ENCODE assay signal across 1 cellular context in genomic region chr7:106070567-106071254, GRCh38.
TF ChIP-seq lines count a peak whose summit lies in the region.

No MANE protein-coding gene starts in this region.

TF ChIP-seq in HEK293, 187 proteins besides CTCF, POLR2A, EP300 and RAD21 (continued from another document):
- TF ChIP-seq ZNF121 (tag by site-specific recombination; IDR thresholded peaks at IDR 0.05) (peak; percentile 99), ZNF354C (tag by site-specific recombination; IDR thresholded peaks at IDR 0.05; ENCODE audit: borderline replicate concordance, low read depth) (no peak), ZNF596 (tag by site-specific recombination; IDR thresholded peaks at IDR 0.05) (no peak), ZNF660 (tag by site-specific recombination; IDR thresholded peaks at IDR 0.05) (no peak), OSR2 (tag by site-specific recombination; IDR thresholded peaks at IDR 0.05) (peak; percentile 19; the same call in 1 of the 2 replicates), PRDM6 (tag by site-specific recombination; IDR thresholded peaks at IDR 0.05) (no peak), ZNF214 (tag by site-specific recombination; IDR thresholded peaks at IDR 0.05; ENCODE audit: borderline replicate concordance) (no peak), ZNF16 (tag by site-specific recombination; IDR thresholded peaks at IDR 0.05; ENCODE audit: low read depth) (no peak), ZNF777 (tag by site-specific recombination; IDR thresholded peaks at IDR 0.05; ENCODE audit: borderline replicate concordance) (no peak), ZNF560 (tag by site-specific recombination; IDR thresholded peaks at IDR 0.05; ENCODE audit: borderline replicate concordance) (no peak), FEZF1 (tag by site-specific recombination; IDR thresholded peaks at IDR 0.05) (peak; percentile 72), GFI1B (tag by site-specific recombination; IDR thresholded peaks at IDR 0.05) (no peak), ZNF692 (tag by site-specific recombination; IDR thresholded peaks at IDR 0.05) (peak; percentile 63), ZNF138 (tag by site-specific recombination; IDR thresholded peaks at IDR 0.05; ENCODE audit: borderline replicate concordance) (no peak), ZEB2 (tag by site-specific recombination; IDR thresholded peaks at IDR 0.05) (no peak), ZNF76 (tag by site-specific recombination; IDR thresholded peaks at IDR 0.05; ENCODE audit: borderline replicate concordance, low read depth) (no peak), ZNF518A (tag by site-specific recombination; conservative IDR thresholded peaks at IDR 0.05; ENCODE audit: low read depth) (no peak), ZNF837 (tag by site-specific recombination; IDR thresholded peaks at IDR 0.05) (no peak), ZNF24 (tag by site-specific recombination; IDR thresholded peaks at IDR 0.05) (no peak), ZNF335 (tag by site-specific recombination; conservative IDR thresholded peaks at IDR 0.05) (peak; percentile 31; the same call in 1 of the 2 replicates), ATF2 (tag by site-specific recombination; IDR thresholded peaks at IDR 0.05; ENCODE audit: low read depth) (no peak), TCF7L2 (IDR thresholded peaks at IDR 0.05; ENCODE audit: borderline replicate concordance, low read depth, low read length) (no peak), ZNF670 (tag by site-specific recombination; IDR thresholded peaks at IDR 0.05; ENCODE audit: low read depth) (no peak), ZNF501 (tag by site-specific recombination; IDR thresholded peaks at IDR 0.05) (no peak), ZNF211 (tag by site-specific recombination; IDR thresholded peaks at IDR 0.05; ENCODE audit: low read depth) (no peak), ZNF791 (tag by site-specific recombination; IDR thresholded peaks at IDR 0.05) (no peak)
